9 cellular contexts compared by ENCODE assay signal in genomic region chr12:14885718-14886201, GRCh38. TPM values are rescaled to one million over a fixed set of nuclear protein-coding genes. Genes with fewer than 3 reads are reported as not detected.
A peak's percentile ranks its signal among the peaks of the same experiment; 100 is the strongest.
DNase-seq lines count a peak whose midpoint lies in the region; ATAC-seq and TF ChIP-seq lines count a peak whose summit lies in the region.
"Had no signal": no experiment of that assay in that cellular context is flagged by ENCODE, and none has a peak within 500 bp of the region (broad histone marks: within the 10 kb centered on the region; RNA-seq: fewer than 3 reads in every experiment).

MGP (minus strand) TSS chr12:14885854; CDS start chr12:14885791, 63 bp downstream.

- H3K27ac ChIP-seq in A673 (ENCODE audit: low read depth, low read length, poor library complexity, severe bottlenecking) (no peak within 1 kb of the TSS), muscle layer of duodenum (ENCODE audit: low read length) (peak within 1 kb of the TSS; percentile 84), neuronal stem cell (replicated peaks; ENCODE audit: low read length) (no peak within 1 kb of the TSS)

- H3K27me3 Mint-ChIP-seq in activated T-helper 2 cell treated with anti-CD3 and anti-CD28 coated beads, Interferon-gamma antibody, Interleukin-2, Interleukin-4, amounts not matched to agents 10 μg/mL and 5 μg/mL and 100 μg/mL, durations not matched to agents 14 hours and 24 hours and 36 hours (ENCODE audit: low read depth): peaks cover 36% of the 10 kb centered on the region

- CTCF ChIA-PET in A673 (lab: Charles Lee): no interaction called here

- no peak within 1 kb of the TSS for H4K8ac ChIP-seq in neuronal stem cell (ENCODE audit: low read depth, low read length)

- H3K14ac ChIP-seq in neuronal stem cell (ENCODE audit: low read length): no peak within 1 kb of the TSS

- no peaks in the 10 kb centered on the region for H3K36me3 Mint-ChIP-seq in activated T-helper 2 cell treated with anti-CD3 and anti-CD28 coated beads, Interferon-gamma antibody, Interleukin-2, Interleukin-4, amounts not matched to agents 10 μg/mL and 5 μg/mL and 100 μg/mL, durations not matched to agents 14 hours and 24 hours and 36 hours (ENCODE audit: low read depth)

- peaks cover 16% of the 10 kb centered on the region for H3K4me1 ChIP-seq in A673 (ENCODE audit: insufficient read depth, low read length, poor library complexity, severe bottlenecking)
- peaks cover 0 to 9% of the 10 kb centered on the region in 2 donors for H3K4me1 ChIP-seq in muscle layer of duodenum (ENCODE audit: control insufficient read depth in 1 of 2, insufficient read depth in 2 of 2, low read length in 2 of 2)
- H3K4me1 ChIP-seq in neuronal stem cell (ENCODE audit: control insufficient read depth in 2 of 2, insufficient read depth in 1 of 2, low read depth in 1 of 2, low read length in 2 of 2): no peaks in the 10 kb centered on the region

- H4K91ac ChIP-seq in neuronal stem cell (ENCODE audit: low read depth, low read length, poor library complexity): no peak within 1 kb of the TSS

- H3K23ac ChIP-seq in neuronal stem cell (ENCODE audit: low read depth, low read length, poor library complexity): no peak within 1 kb of the TSS

- intact Hi-C loops in A673 (cut with micrococcal nuclease; ENCODE audit: unreplicated experiment): no loop called here
- intact Hi-C loops in activated T-helper 2 cell treated with anti-CD3 and anti-CD28 coated beads, Interferon-gamma antibody, Interleukin-2, Interleukin-4, amounts not matched to agents 10 μg/mL and 5 μg/mL and 100 μg/mL, durations not matched to agents 14 hours and 24 hours and 36 hours (cut with micrococcal nuclease): no loop called here

- TF ChIP-seq CTCF in A673 (conservative IDR thresholded peaks at IDR 0.05; ENCODE audit: low read depth, low read length): no peak

- no peak within 1 kb of the TSS for H2BK12ac ChIP-seq in neuronal stem cell (ENCODE audit: low read length)

- H2BK120ac ChIP-seq in neuronal stem cell (ENCODE audit: low read depth, low read length): no peak within 1 kb of the TSS

- H3K9ac ChIP-seq in neuronal stem cell (ENCODE audit: low read depth, low read length, poor library complexity): no peak within 1 kb of the TSS

- peaks cover 3% of the 10 kb centered on the region for H3K9me3 Mint-ChIP-seq in activated T-helper 2 cell treated with anti-CD3 and anti-CD28 coated beads, Interferon-gamma antibody, Interleukin-2, Interleukin-4, amounts not matched to agents 10 μg/mL and 5 μg/mL and 100 μg/mL, durations not matched to agents 14 hours and 24 hours and 36 hours

- DNase-seq in A673 (ENCODE audit: low spot score) (no peak), MG63 (peak; percentile 43), dermis blood vessel endothelial cell (peak; percentile 72), neuronal stem cell (ENCODE audit: low spot score) (no peak)
- no peak for DNase-seq in activated T-helper 2 cell treated with anti-CD3 and anti-CD28 coated beads, Interferon-gamma antibody, Interleukin-2, Interleukin-4, amounts not matched to agents 10 μg/mL and 5 μg/mL and 100 μg/mL, durations not matched to agents 14 hours and 24 hours and 36 hours (ENCODE audit: low spot score)
- DNase-seq: activated gamma-delta T cell had no signal

- H3K4me3 Mint-ChIP-seq in activated T-helper 2 cell treated with anti-CD3 and anti-CD28 coated beads, Interferon-gamma antibody, Interleukin-2, Interleukin-4, amounts not matched to agents 10 μg/mL and 5 μg/mL and 100 μg/mL, durations not matched to agents 14 hours and 24 hours and 36 hours (ENCODE audit: low read depth): no peak within 1 kb of the TSS

- H3K27ac Mint-ChIP-seq in activated T-helper 2 cell treated with anti-CD3 and anti-CD28 coated beads, Interferon-gamma antibody, Interleukin-2, Interleukin-4, amounts not matched to agents 10 μg/mL and 5 μg/mL and 100 μg/mL, durations not matched to agents 14 hours and 24 hours and 36 hours: no peak within 1 kb of the TSS

- H3K4me1 Mint-ChIP-seq in activated T-helper 2 cell treated with anti-CD3 and anti-CD28 coated beads, Interferon-gamma antibody, Interleukin-2, Interleukin-4, amounts not matched to agents 10 μg/mL and 5 μg/mL and 100 μg/mL, durations not matched to agents 14 hours and 24 hours and 36 hours (ENCODE audit: low read depth): peaks cover 9% of the 10 kb centered on the region

- no peak within 1 kb of the TSS for H3K18ac ChIP-seq in neuronal stem cell (ENCODE audit: low read length)

- WGBS in neuronal stem cell (ENCODE audit: extremely low coverage in 2 of 2, insufficient read length in 2 of 2, insufficient replicate concordance in 1 of 2), 2 donors: no CpG with 5 or more reads among the region's 6 CpGs

- H2BK15ac ChIP-seq in neuronal stem cell (ENCODE audit: low read length): no peak within 1 kb of the TSS

- H3K79me1 ChIP-seq in neuronal stem cell (ENCODE audit: low read depth, low read length): no peaks in the 10 kb centered on the region

- no peak within 1 kb of the TSS for H3K4me2 ChIP-seq in neuronal stem cell (ENCODE audit: insufficient read depth, low read length, poor library complexity, severe bottlenecking)

- H3K9me3 ChIP-seq in A673 (ENCODE audit: low read depth, low read length, poor library complexity, severe bottlenecking) (no peaks in the 10 kb centered on the region), MG63 (no peaks in the 10 kb centered on the region), muscle layer of duodenum (ENCODE audit: control insufficient read depth in 1 of 2, low read length in 2 of 2) (no peaks in the 10 kb centered on the region), neuronal stem cell (replicated peaks in 1 of 2; ENCODE audit: control insufficient read depth in 2 of 2, insufficient read depth in 1 of 2, low read depth in 1 of 2, low read length in 2 of 2) (no peaks in the 10 kb centered on the region)

- no peak within 1 kb of the TSS for H2AFZ ChIP-seq in neuronal stem cell (ENCODE audit: low read length)

- H2BK5ac ChIP-seq in neuronal stem cell (ENCODE audit: low read length): no peak within 1 kb of the TSS

- H3K27me3 ChIP-seq in A673 (replicated peaks; ENCODE audit: insufficient read depth, low read depth, low read length, poor library complexity) (no peaks in the 10 kb centered on the region), MG63 (no peaks in the 10 kb centered on the region; the same call in 1 of the 2 replicates), muscle layer of duodenum (ENCODE audit: low read depth, low read length) (no peaks in the 10 kb centered on the region), neuronal stem cell (ENCODE audit: control insufficient read depth in 3 of 3, insufficient read depth in 3 of 3, low read depth in 1 of 3, low read length in 3 of 3) (no peaks in the 10 kb centered on the region)

- BruUV-seq in A673 (replicated peaks; lab: Mats Ljungman, UMichigan): no TSS peak

- POLR2A ChIA-PET in A673 (lab: Charles Lee; ENCODE audit: low non-redundant PET): no interaction called here

- ATAC-seq in GM21529 (IDR thresholded peaks at IDR 0.05; ENCODE audit: unreplicated experiment): no peak
- no peak for ATAC-seq in GM18517 (IDR thresholded peaks at IDR 0.05; ENCODE audit: unreplicated experiment)

- H3K36me3 ChIP-seq in A673 (ENCODE audit: insufficient read depth, low read length, poor library complexity, severe bottlenecking) (no peaks in the 10 kb centered on the region), MG63 (no peaks in the 10 kb centered on the region), muscle layer of duodenum (ENCODE audit: control insufficient read depth in 1 of 2, insufficient read depth in 2 of 2, low read length in 2 of 2) (peaks cover 0 to 8% of the 10 kb centered on the region in 2 donors), neuronal stem cell (replicated peaks in 1 of 2; ENCODE audit: control insufficient read depth in 2 of 2, insufficient read depth in 2 of 2, low read length in 2 of 2) (no peaks in the 10 kb centered on the region)

- H2AK5ac ChIP-seq in neuronal stem cell (ENCODE audit: low read depth, low read length): no peak within 1 kb of the TSS

- no peak within 1 kb of the TSS for H3K4ac ChIP-seq in neuronal stem cell (ENCODE audit: low read length)

- H3K4me3 ChIP-seq in A673 (ENCODE audit: low read depth, low read length, poor library complexity, severe bottlenecking) (peak within 1 kb of the TSS; percentile 8), MG63 (no peak within 1 kb of the TSS), muscle layer of duodenum (ENCODE audit: low read depth in 1 of 2, low read length in 2 of 2) (peak within 1 kb of the TSS; percentile 58 to 64), neuronal stem cell (ENCODE audit: low read length in 2 of 2) (no peak within 1 kb of the TSS)

RNA-seq across cellular contexts. Expression of gene MGP, which starts in this region (rescaled TPM):
- total RNA-seq in A673 (2021) (not detected in 2 replicates), dermis blood vessel endothelial cell (63.0 and 68.4 TPM in 2 replicates)
- 0.69 and 0.72 TPM in 2 replicates for total RNA-seq in MG63 (2014; rRNA removed; shearing (Covaris generic); ENCODE audit: low replicate concordance)
- not detected in 2 replicates for total RNA-seq in activated T-helper 2 cell treated with anti-CD3 and anti-CD28 coated beads, Interferon-gamma antibody, Interleukin-2, Interleukin-4, amounts not matched to agents 10 μg/mL and 5 μg/mL and 100 μg/mL, durations not matched to agents 14 hours and 24 hours and 36 hours
- not detected for polyA plus RNA-seq in neuronal stem cell (2013, experiment 1 of 2)
- polyA plus RNA-seq in neuronal stem cell (2013, experiment 2 of 2): not detected

Comparison
In these comparisons a context has a peak if more than half of its experiments do, and no peak if none do; other contexts are left out.
1. RNA of gene MGP (total RNA-seq): 63.0 to 68.4 TPM in dermis blood vessel endothelial cell; 0.69 to 0.72 TPM in MG63, not detected in A673 and not detected in activated T-helper 2 cell treated with anti-CD3 and anti-CD28 coated beads, Interferon-gamma antibody, Interleukin-2, Interleukin-4, amounts not matched to agents 10 μg/mL and 5 μg/mL and 100 μg/mL, durations not matched to agents 14 hours and 24 hours and 36 hours; every median in the first group is over 10 times any median in the second.
2. Peak in DNase-seq in MG63; RNA of the gene not detected or under 1 TPM.
3. H3K4me3 ChIP-seq: peak in A673 (single experiment) and muscle layer of duodenum (2 of 2); none in MG63 (single experiment) and neuronal stem cell (0 of 2).